19 cellular contexts compared by ENCODE assay signal in genomic region chr3:172543884-172544283, GRCh38. TPM values are rescaled to one million over a fixed set of nuclear protein-coding genes. Genes with fewer than 3 reads are reported as not detected.
DNase-seq lines count a peak whose midpoint lies in the region; ATAC-seq and TF ChIP-seq lines count a peak whose summit lies in the region.
"Had no signal": no experiment of that assay in that cellular context is flagged by ENCODE, and none has a peak within 500 bp of the region (broad histone marks: within the 10 kb centered on the region; RNA-seq: fewer than 3 reads in every experiment).

No MANE protein-coding gene starts in this region.

- H3K4me1 ChIP-seq in SK-N-SH (ENCODE audit: control insufficient read depth in 1 of 2, insufficient read depth in 2 of 2, low read depth in 1 of 2, low read length in 1 of 2) (peaks cover 2 to 16% of the 10 kb centered on the region in 2 experiments; a peak in 3 of 4 replicates), parathyroid adenoma (peaks cover 60% of the 10 kb centered on the region), smooth muscle cell (ENCODE audit: low read depth) (peaks cover 4% of the 10 kb centered on the region)

- H3K79me2 ChIP-seq in SK-N-SH (ENCODE audit: insufficient read depth) (no peaks in the 10 kb centered on the region), parathyroid adenoma (no peaks in the 10 kb centered on the region), smooth muscle cell (ENCODE audit: low read depth) (no peaks in the 10 kb centered on the region)

- H4K20me1 ChIP-seq in SK-N-SH (ENCODE audit: insufficient read depth) (no peaks in the 10 kb centered on the region), smooth muscle cell (ENCODE audit: low read depth) (no peaks in the 10 kb centered on the region)
- H4K20me1 ChIP-seq: BLaER1 had no signal

- H3K4me3 ChIP-seq in SK-N-SH (ENCODE audit: low read depth in 2 of 2, low read length in 1 of 2) (no peak overlapping the region), parathyroid adenoma (ENCODE audit: low read depth, low read length) (no peak overlapping the region), smooth muscle cell (no peak overlapping the region)
- H3K4me3 ChIP-seq: BLaER1, GM12878, GM23248 had no signal

- no peak for TF ChIP-seq EP300 in SK-N-SH (IDR thresholded peaks at IDR 0.05; ENCODE audit: borderline replicate concordance in 1 of 2, low read depth in 1 of 2, low read length in 1 of 2)

- H2AFZ ChIP-seq in SK-N-SH (ENCODE audit: low read depth) (peak overlapping the region; percentile 34; the same call in 1 of the 2 replicates), parathyroid adenoma (peak overlapping the region; percentile 43), smooth muscle cell (ENCODE audit: low read depth) (no peak overlapping the region)

- H3K9ac ChIP-seq in SK-N-SH (no peak overlapping the region), parathyroid adenoma (no peak overlapping the region), smooth muscle cell (ENCODE audit: low read depth) (no peak overlapping the region)
- H3K9ac ChIP-seq: BLaER1, GM23248 had no signal

- POLR2A ChIA-PET in SK-N-SH (lab: Yijun Ruan, JAX), result no interaction called here

- H3F3A ChIP-seq in SK-N-SH (replicated peaks; ENCODE audit: insufficient read depth) (peaks cover 23% of the 10 kb centered on the region), smooth muscle cell (ENCODE audit: low read depth) (peaks cover 23% of the 10 kb centered on the region)

- H3K27me3 ChIP-seq in SK-N-SH (ENCODE audit: insufficient read depth) (no peaks in the 10 kb centered on the region), parathyroid adenoma (ENCODE audit: control insufficient read depth, insufficient read depth, low read length) (no peaks in the 10 kb centered on the region), smooth muscle cell (ENCODE audit: low read depth) (no peaks in the 10 kb centered on the region)
- H3K27me3 ChIP-seq: BLaER1 had no signal

- DNase-seq in SK-N-SH (no peak), smooth muscle cell (lab: John Stamatoyannopoulos, UW; ENCODE audit: unreplicated experiment) (no peak), left lobe of liver (ENCODE audit: low spot score) (no peak), NAMALWA (ENCODE audit: low spot score) (no peak)
- DNase-seq: CD4-positive, CD25-positive, alpha-beta regulatory T cell; CD8-positive, alpha-beta memory T cell; DMS 273 treated with DMSO at 0.1 percent for 48 hours; EL; GDM1; GM23248; H7 had no signal

- H3K9me3 ChIP-seq in SK-N-SH (no peaks in the 10 kb centered on the region), parathyroid adenoma (ENCODE audit: control insufficient read depth, low read length) (no peaks in the 10 kb centered on the region), smooth muscle cell (replicated peaks; ENCODE audit: low read depth) (no peaks in the 10 kb centered on the region)

- H3K9me2 ChIP-seq in SK-N-SH, result no peaks in the 10 kb centered on the region

- H3K27ac ChIP-seq in SK-N-SH (ENCODE audit: low read depth in 2 of 2, low read length in 1 of 2) (peak overlapping the region in 1 of 2 experiments; percentile 17; a peak in 1 of 4 replicates), parathyroid adenoma (peak overlapping the region; percentile 91), smooth muscle cell (ENCODE audit: low read depth) (peak overlapping the region; percentile 79)
- H3K27ac ChIP-seq: 22Rv1, BLaER1, C4-2B, GM23248 had no signal

- CTCF ChIA-PET in SK-N-SH (lab: Yijun Ruan, JAX), result interaction anchor here (0.7 kb wide), 1 partner anchor 211 kb away, joined by 3 read pairs; no protein-coding TSS in a partner anchor

- H3K36me3 ChIP-seq in SK-N-SH (replicated peaks in 1 of 2; ENCODE audit: control insufficient read depth in 1 of 2, insufficient read depth in 2 of 2, low read length in 1 of 2), result no peaks in the 10 kb centered on the region
- no peaks in the 10 kb centered on the region for H3K36me3 ChIP-seq in parathyroid adenoma (ENCODE audit: control insufficient read depth, insufficient read depth, low read length)
- no peaks in the 10 kb centered on the region for H3K36me3 ChIP-seq in smooth muscle cell (ENCODE audit: low read depth)
- H3K36me3 ChIP-seq: BLaER1 had no signal

- no peak for TF ChIP-seq RAD21 in SK-N-SH (IDR thresholded peaks at IDR 0.05; ENCODE audit: low read length)

- no peak for ATAC-seq in SK-N-SH treated with all-trans-retinoic acid at 6 μM for 48 hours
- ATAC-seq in left lobe of liver, result no peak
- ATAC-seq: GM12878, HCT116 had no signal

- 81% methylated on average over 2 of the region's 2 CpGs for WGBS in SK-N-SH (ENCODE audit: low lambda C conversion rate)
- 90% methylated on average over 2 of the region's 2 CpGs for WGBS in smooth muscle cell (ENCODE audit: low lambda C conversion rate)

- no peak for TF ChIP-seq CTCF in SK-N-SH (IDR thresholded peaks at IDR 0.05)
- no peak for TF ChIP-seq CTCF in parathyroid adenoma (IDR thresholded peaks at IDR 0.05)
- TF ChIP-seq CTCF in smooth muscle cell (IDR thresholded peaks at IDR 0.05; ENCODE audit: borderline replicate concordance, insufficient read depth, poor library complexity, severe bottlenecking), result no peak

- H3K4me2 ChIP-seq in SK-N-SH (no peak overlapping the region), parathyroid adenoma (ENCODE audit: low read length) (no peak overlapping the region), smooth muscle cell (no peak overlapping the region)
- H3K4me2 ChIP-seq: BLaER1 had no signal

TF ChIP-seq in SK-N-SH, 30 proteins besides CTCF, POLR2A, EP300 and RAD21:
- no peak for TF ChIP-seq IRF3 (IDR thresholded peaks at IDR 0.05; ENCODE audit: low read depth, low read length)
- no peak for TF ChIP-seq SMC3 (IDR thresholded peaks at IDR 0.05; ENCODE audit: low read depth, low read length)
- no peak for TF ChIP-seq ELF1 (IDR thresholded peaks at IDR 0.05)
- no peak for TF ChIP-seq TCF12 (IDR thresholded peaks at IDR 0.05)
- no peak for TF ChIP-seq PBX3 (IDR thresholded peaks at IDR 0.05)
- no peak for TF ChIP-seq RXRA (IDR thresholded peaks at IDR 0.05; ENCODE audit: borderline replicate concordance, low read depth)
- TF ChIP-seq MXI1 (IDR thresholded peaks at IDR 0.05; ENCODE audit: low read depth, low read length), result no peak
- no peak for TF ChIP-seq POLR2AphosphoS5 (IDR thresholded peaks at IDR 0.05; ENCODE audit: low read depth, low read length)
- no peak for TF ChIP-seq FOXM1 (IDR thresholded peaks at IDR 0.05; ENCODE audit: low read depth)

TF ChIP-seq in SK-N-SH treated with all-trans-retinoic acid at 6 μM for 48 hours, 23 proteins besides CTCF, POLR2A, EP300 and RAD21:
- no peak for TF ChIP-seq ISL1 (CRISPR knock-in tag; IDR thresholded peaks at IDR 0.05)

RNA-seq across cellular contexts. Expression of gene TNFSF10, which starts 20.7 kb away (rescaled TPM):
- polyA plus RNA-seq in SK-N-SH (2012; rRNA removed), result 0.03 and 0.10 TPM in 2 replicates
- polyA plus RNA-seq in SK-N-SH (2012; cell fraction: cytosol; rRNA removed), result 0.07 and 0.12 TPM in 2 replicates
- polyA plus RNA-seq in SK-N-SH (2012; cell fraction: nucleus; rRNA removed), result 0.12 TPM in 1 of 2 replicates, not detected in the other
- total RNA-seq in smooth muscle cell, result 18.3 and 37.1 TPM in 2 replicates
- 16.4 and 22.4 TPM in 2 replicates for polyA plus RNA-seq in smooth muscle cell
- 45.3 TPM for total RNA-seq in left lobe of liver
- total RNA-seq: GM23248, H1, H7 had no signal
- polyA plus RNA-seq: GM23248 had no signal
